Comparison of ENCODE assay signal across 12 cellular contexts in the genomic region with DNA sequence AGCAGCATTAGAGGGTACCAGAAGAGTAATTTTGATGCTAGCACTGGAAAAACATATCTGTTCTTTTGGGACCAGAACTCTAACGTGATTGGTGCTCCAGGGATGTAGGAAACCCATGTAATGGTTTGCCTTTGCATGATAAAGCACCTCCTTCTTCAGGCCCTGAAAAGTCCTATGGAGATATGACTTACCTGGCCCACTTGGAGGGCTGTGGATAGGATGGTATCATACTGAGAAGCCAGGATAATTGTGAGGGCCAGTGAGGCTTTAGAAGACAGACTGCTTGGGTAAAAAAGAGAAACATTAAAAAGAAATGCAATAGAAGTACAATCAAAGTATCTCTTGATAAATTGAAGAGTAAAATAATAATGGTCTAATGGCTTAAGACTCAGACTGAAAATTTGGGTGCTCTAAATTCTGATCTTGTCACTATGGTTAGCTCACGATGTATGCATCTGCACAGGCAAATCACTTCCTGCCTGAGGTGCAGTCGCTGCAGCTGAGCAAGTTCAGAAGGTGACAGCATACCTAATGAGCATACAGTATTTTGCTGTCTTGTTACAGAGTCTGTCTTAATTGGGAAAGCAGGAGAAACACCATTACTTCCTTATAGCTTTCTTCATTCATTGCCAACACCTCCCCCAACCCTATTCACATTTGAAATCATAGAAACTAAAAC.
DNase-seq lines count a peak whose midpoint lies in the region; ATAC-seq and TF ChIP-seq lines count a peak whose summit lies in the region.
"Had no signal": no experiment of that assay in that cellular context is flagged by ENCODE, and none has a peak within 500 bp of the region (broad histone marks: within the 10 kb centered on the region; RNA-seq: fewer than 3 reads in every experiment).

No MANE protein-coding gene starts in this region.

- no peaks in the 10 kb centered on the region for H3K9me3 ChIP-seq in DOHH2 (ENCODE audit: control insufficient read depth, insufficient read depth, low read length)
- H3K9me3 ChIP-seq in osteoblast (ENCODE audit: low read depth, low read length): no peaks in the 10 kb centered on the region
- no peaks in the 10 kb centered on the region for H3K9me3 ChIP-seq in gastrocnemius medialis
- H3K9me3 ChIP-seq: vagina had no signal

- DNase-seq in NOMO-1 treated with dmso at 0.1 percent for 144 hours (lab: John Stamatoyannopoulos, UW; ENCODE audit: unreplicated experiment): no peak
- DNase-seq in osteoblast (ENCODE audit: insufficient read length, low spot score, missing footprints): no peak
- no peak for DNase-seq in gastrocnemius medialis
- no peak for DNase-seq in cortex of kidney (lab: John Stamatoyannopoulos, UW)
- DNase-seq: activated CD8-positive, alpha-beta memory T cell treated with anti-CD3 and anti-CD28 coated beads, Interleukin-2, amount 50 U/mL, for 4 hours; NCI-H510A treated with DMSO at 0.1 percent for 48 hours; occipital lobe had no signal

- H3K4me1 ChIP-seq in DOHH2 (ENCODE audit: control insufficient read depth, low read length): peaks cover 37% of the 10 kb centered on the region
- no peaks in the 10 kb centered on the region for H3K4me1 ChIP-seq in osteoblast (ENCODE audit: insufficient read depth, low read length)
- peaks cover 4 to 8% of the 10 kb centered on the region in 2 donors for H3K4me1 ChIP-seq in gastrocnemius medialis
- H3K4me1 ChIP-seq: vagina had no signal

- H3K27me3 ChIP-seq in DOHH2 (ENCODE audit: control insufficient read depth, low read length) (no peaks in the 10 kb centered on the region), osteoblast (ENCODE audit: insufficient read depth, low read length) (no peaks in the 10 kb centered on the region), gastrocnemius medialis (no peaks in the 10 kb centered on the region)
- H3K27me3 ChIP-seq: vagina had no signal

- H3K79me2 ChIP-seq in DOHH2 (ENCODE audit: control insufficient read depth, low read length): no peaks in the 10 kb centered on the region
- no peaks in the 10 kb centered on the region for H3K79me2 ChIP-seq in osteoblast (ENCODE audit: insufficient read depth, low read length)

- intact Hi-C loops in gastrocnemius medialis (cut with DNase I; ENCODE audit: low total_unique reads): no loop called here

- peaks cover 5% of the 10 kb centered on the region; the same call in 1 of the 2 replicates for H3F3A ChIP-seq in DOHH2 (ENCODE audit: control insufficient read depth, insufficient read depth)

- H3K4me2 ChIP-seq in DOHH2 (ENCODE audit: low read length) (peak overlapping the region; percentile 81), osteoblast (ENCODE audit: insufficient read depth, low read length) (no peak overlapping the region)

- H3K27ac ChIP-seq in DOHH2 (ENCODE audit: low read depth, low read length) (peak overlapping the region; percentile 80), osteoblast (ENCODE audit: low read depth, low read length) (no peak overlapping the region), gastrocnemius medialis (no peak overlapping the region)
- H3K27ac ChIP-seq: vagina had no signal

- H2AFZ ChIP-seq in osteoblast (ENCODE audit: low read length): no peak overlapping the region

- H4K20me1 ChIP-seq in DOHH2 (ENCODE audit: control insufficient read depth, insufficient read depth, low read depth, low read length) (no peaks in the 10 kb centered on the region), osteoblast (ENCODE audit: insufficient read depth, low read length) (no peaks in the 10 kb centered on the region)

- H3K9me2 ChIP-seq in DOHH2 (replicated peaks; ENCODE audit: control insufficient read depth, low read length): no peaks in the 10 kb centered on the region

- in situ Hi-C loops in gastrocnemius medialis (cut with MboI; ENCODE audit: low sequenced_read_pairs in 4 of 4): no loop called here

- ATAC-seq in GM19025 (IDR thresholded peaks at IDR 0.05; ENCODE audit: low read depth, unreplicated experiment) (peak; percentile 84), HG02588 (IDR thresholded peaks at IDR 0.05; ENCODE audit: unreplicated experiment) (peak; percentile 98), HG03460 (IDR thresholded peaks at IDR 0.05; ENCODE audit: unreplicated experiment) (peak; percentile 69), gastrocnemius medialis (no peak)

- TF ChIP-seq CTCF in DOHH2 (IDR thresholded peaks at IDR 0.05; ENCODE audit: low read depth, low read length, poor library complexity, severe bottlenecking) (no peak), osteoblast (IDR thresholded peaks at IDR 0.05; ENCODE audit: extremely low read depth, low read depth, low read length) (no peak), gastrocnemius medialis (IDR thresholded peaks at IDR 0.05 in 4 of 5, conservative IDR thresholded peaks at IDR 0.05 in 1 of 5) (no peak)

- H3K36me3 ChIP-seq in DOHH2 (ENCODE audit: control insufficient read depth, low read length): no peaks in the 10 kb centered on the region
- no peaks in the 10 kb centered on the region for H3K36me3 ChIP-seq in osteoblast (ENCODE audit: insufficient read depth, low read length)
- H3K36me3 ChIP-seq in gastrocnemius medialis: no peaks in the 10 kb centered on the region
- H3K36me3 ChIP-seq: vagina had no signal

- no peak for TF ChIP-seq POLR2A in gastrocnemius medialis (IDR thresholded peaks at IDR 0.05)

- H3K4me3 ChIP-seq in DOHH2 (ENCODE audit: low read length) (peak overlapping the region; percentile 66), osteoblast (ENCODE audit: insufficient read depth, low read length) (no peak overlapping the region), gastrocnemius medialis (no peak overlapping the region)
- H3K4me3 ChIP-seq: vagina had no signal

Comparison
In these comparisons a context has a peak if more than half of its experiments do, and no peak if none do; other contexts are left out.
1. ATAC-seq: peak in GM19025 (single experiment), HG02588 (single experiment) and HG03460 (single experiment); none in gastrocnemius medialis (0 of 2).